22 cellular contexts compared by ENCODE assay signal in the genomic region with DNA sequence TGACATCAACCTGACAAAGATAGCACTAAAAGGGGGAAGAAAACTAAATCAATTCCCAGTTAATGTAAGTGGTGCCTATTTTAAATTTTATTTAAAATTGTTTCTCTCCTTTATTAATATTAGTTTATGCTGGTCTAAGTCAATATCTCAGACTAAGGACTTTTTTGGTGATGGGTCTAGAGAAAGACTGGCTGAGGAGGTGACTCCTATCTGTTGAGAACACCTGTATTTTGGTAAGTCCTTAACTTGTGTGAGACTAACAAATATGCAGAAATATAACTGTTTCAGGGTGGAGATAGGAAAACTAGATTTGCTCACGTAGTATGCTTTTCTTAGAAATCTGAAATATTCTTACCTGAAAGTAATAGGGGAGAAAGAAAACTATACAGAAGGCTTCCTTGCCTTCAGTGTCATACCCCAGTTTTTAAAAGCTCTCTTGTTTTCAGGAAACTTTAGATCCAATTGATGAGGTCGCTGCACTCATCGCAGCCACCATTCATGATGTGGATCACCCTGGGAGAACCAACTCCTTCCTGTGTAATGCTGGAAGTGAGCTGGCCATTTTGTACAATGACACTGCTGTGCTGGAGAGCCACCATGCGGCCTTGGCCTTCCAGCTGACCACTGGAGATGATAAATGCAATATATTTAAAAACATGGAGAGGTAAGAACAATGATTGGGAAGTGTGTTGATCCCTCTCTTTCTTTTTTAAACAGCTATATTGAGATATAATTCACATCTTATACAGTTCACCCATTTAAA.
A peak's percentile ranks its signal among the peaks of the same experiment; 100 is the strongest.
DNase-seq lines count a peak whose midpoint lies in the region; ATAC-seq and TF ChIP-seq lines count a peak whose summit lies in the region.
"Had no signal": no experiment of that assay in that cellular context is flagged by ENCODE, and none has a peak within 500 bp of the region (broad histone marks: within the 10 kb centered on the region; RNA-seq: fewer than 3 reads in every experiment).

No MANE protein-coding gene starts in this region.

- CTCF ChIA-PET in CD8-positive, alpha-beta memory T cell (lab: Charles Lee): no interaction called here
- CTCF ChIA-PET in activated CD4-positive, alpha-beta T cell treated with anti-CD3 and anti-CD28 coated beads for 36 hours (lab: Charles Lee): no interaction called here

- TF ChIP-seq CTCF in dorsolateral prefrontal cortex (IDR thresholded peaks at IDR 0.05 in 54 of 56, conservative IDR thresholded peaks at IDR 0.05 in 2 of 56; ENCODE audit: low read depth in 1 of 56, partially characterized antibody in 56 of 56): peak in 54 of 56 donors; percentile 21 to 81 (median 52)

- no peaks in the 10 kb centered on the region for H3K9me3 Mint-ChIP-seq in CD8-positive, alpha-beta memory T cell
- no peaks in the 10 kb centered on the region for H3K9me3 Mint-ChIP-seq in activated T-helper 17 cell treated with anti-CD3 and anti-CD28 coated beads, Interleukin-2, amount 50 U/mL, for 72 hours
- H3K9me3 Mint-ChIP-seq in activated CD4-positive, alpha-beta T cell treated with anti-CD3 and anti-CD28 coated beads for 36 hours (ENCODE audit: low read depth): no peaks in the 10 kb centered on the region

- intact Hi-C loops in dorsolateral prefrontal cortex (cut with DNase I) (loop anchor here in 1 of 2 donors (2.0 kb wide), 2 partner anchors 140 to 166 kb away; a partner anchor contains a TSS), posterior vena cava (cut with DNase I) (no loop called here)
- intact Hi-C loops in activated CD4-positive, alpha-beta T cell treated with anti-CD3 and anti-CD28 coated beads for 36 hours (cut with DNase I, micrococcal nuclease): no loop called here

- no peak overlapping the region for H3K4me3 ChIP-seq in CD8-positive, alpha-beta memory T cell (ENCODE audit: low read length)
- no peak overlapping the region for H3K4me3 ChIP-seq in dorsolateral prefrontal cortex
- H3K4me3 ChIP-seq: SJCRH30 had no signal

- no peak overlapping the region for H3K27ac Mint-ChIP-seq in CD8-positive, alpha-beta memory T cell
- no peak overlapping the region for H3K27ac Mint-ChIP-seq in activated T-helper 17 cell treated with anti-CD3 and anti-CD28 coated beads, Interleukin-2, amount 50 U/mL, for 72 hours
- no peak overlapping the region for H3K27ac Mint-ChIP-seq in activated CD4-positive, alpha-beta T cell treated with anti-CD3 and anti-CD28 coated beads for 36 hours
- H3K27ac Mint-ChIP-seq: B cell; CD4-positive, CD25-positive, alpha-beta regulatory T cell had no signal

- no peaks in the 10 kb centered on the region for H3K27me3 Mint-ChIP-seq in CD8-positive, alpha-beta memory T cell
- no peaks in the 10 kb centered on the region for H3K27me3 Mint-ChIP-seq in activated T-helper 17 cell treated with anti-CD3 and anti-CD28 coated beads, Interleukin-2, amount 50 U/mL, for 72 hours
- no peaks in the 10 kb centered on the region for H3K27me3 Mint-ChIP-seq in activated CD4-positive, alpha-beta T cell treated with anti-CD3 and anti-CD28 coated beads for 36 hours
- H3K27me3 Mint-ChIP-seq: B cell; CD4-positive, CD25-positive, alpha-beta regulatory T cell had no signal

- no peaks in the 10 kb centered on the region for H3K4me1 Mint-ChIP-seq in CD8-positive, alpha-beta memory T cell
- H3K4me1 Mint-ChIP-seq in activated T-helper 17 cell treated with anti-CD3 and anti-CD28 coated beads, Interleukin-2, amount 50 U/mL, for 72 hours: no peaks in the 10 kb centered on the region
- H3K4me1 Mint-ChIP-seq in activated CD4-positive, alpha-beta T cell treated with anti-CD3 and anti-CD28 coated beads for 36 hours: peaks cover 10% of the 10 kb centered on the region
- H3K4me1 Mint-ChIP-seq: B cell had no signal

- peaks cover 31 to 64% (median 37%) of the 10 kb centered on the region in 3 donors for H3K36me3 Mint-ChIP-seq in CD8-positive, alpha-beta memory T cell
- H3K36me3 Mint-ChIP-seq in activated T-helper 17 cell treated with anti-CD3 and anti-CD28 coated beads, Interleukin-2, amount 50 U/mL, for 72 hours (ENCODE audit: low read depth): peaks cover 88% of the 10 kb centered on the region
- H3K36me3 Mint-ChIP-seq in activated CD4-positive, alpha-beta T cell treated with anti-CD3 and anti-CD28 coated beads for 36 hours (ENCODE audit: low read depth): peaks cover 44% of the 10 kb centered on the region

- H3K27ac ChIP-seq in CD8-positive, alpha-beta memory T cell (ENCODE audit: low read depth, low read length): peak overlapping the region; percentile 12
- H3K27ac ChIP-seq in dorsolateral prefrontal cortex: peak overlapping the region in 55 of 59 donors; percentile 6 to 100 (median 79)
- H3K27ac ChIP-seq: SJCRH30 had no signal

- no peak for ATAC-seq in HG03196 (IDR thresholded peaks at IDR 0.05; ENCODE audit: unreplicated experiment)
- ATAC-seq in activated T-helper 17 cell treated with anti-CD3 and anti-CD28 coated beads, Interleukin-2, amount 50 U/mL, for 72 hours (replicated peaks): no peak
- ATAC-seq in activated CD4-positive, alpha-beta T cell treated with anti-CD3 and anti-CD28 coated beads for 36 hours: no peak
- ATAC-seq in HG02884 (IDR thresholded peaks at IDR 0.05; ENCODE audit: unreplicated experiment): no peak

- H3K9me3 ChIP-seq in CD8-positive, alpha-beta memory T cell (ENCODE audit: low read length): no peaks in the 10 kb centered on the region
- H3K9me3 ChIP-seq: SJCRH30 had no signal

- POLR2A ChIA-PET in CD8-positive, alpha-beta memory T cell (lab: Charles Lee): no interaction called here
- POLR2A ChIA-PET in activated CD4-positive, alpha-beta T cell treated with anti-CD3 and anti-CD28 coated beads for 36 hours (lab: Charles Lee): no interaction called here

- no peaks in the 10 kb centered on the region for H3K4me1 ChIP-seq in CD8-positive, alpha-beta memory T cell (ENCODE audit: insufficient read depth, low read length)
- H3K4me1 ChIP-seq: SJCRH30 had no signal

- no peak for DNase-seq in CD8-positive, alpha-beta memory T cell
- DNase-seq in dorsolateral prefrontal cortex (peak in 8 of 10 donors; percentile 31 to 76 (median 61)), inferior parietal cortex (ENCODE audit: extremely low spot score) (peak; percentile 54), posterior vena cava (ENCODE audit: low spot score) (peak; percentile 51)
- no peak for DNase-seq in activated CD4-positive, alpha-beta T cell treated with anti-CD3 and anti-CD28 coated beads for 36 hours
- DNase-seq: CD4-positive, CD25-positive, alpha-beta regulatory T cell; COR-L47; DMS79; GOT3; HCEC 1CT; KG1; NCI-H1105; NCI-H146; NCI-H2029; NCI-H226; NCI-H510A treated with DMSO at 0.1 percent for 48 hours; OCI-M1; SJCRH30 had no signal

- no peaks in the 10 kb centered on the region for H3K27me3 ChIP-seq in CD8-positive, alpha-beta memory T cell (ENCODE audit: insufficient read depth, low read length, poor library complexity, severe bottlenecking)
- no peaks in the 10 kb centered on the region for H3K27me3 ChIP-seq in dorsolateral prefrontal cortex
- H3K27me3 ChIP-seq: SJCRH30 had no signal

- peaks cover 15% of the 10 kb centered on the region for H3K36me3 ChIP-seq in CD8-positive, alpha-beta memory T cell (ENCODE audit: insufficient read depth, low read length)

- no peak overlapping the region for H3K4me3 Mint-ChIP-seq in CD8-positive, alpha-beta memory T cell
- H3K4me3 Mint-ChIP-seq in activated T-helper 17 cell treated with anti-CD3 and anti-CD28 coated beads, Interleukin-2, amount 50 U/mL, for 72 hours: no peak overlapping the region
- no peak overlapping the region for H3K4me3 Mint-ChIP-seq in activated CD4-positive, alpha-beta T cell treated with anti-CD3 and anti-CD28 coated beads for 36 hours
- H3K4me3 Mint-ChIP-seq: B cell; CD4-positive, CD25-positive, alpha-beta regulatory T cell had no signal

Comparison
In these comparisons a context has a peak if more than half of its experiments do, and no peak if none do; other contexts are left out.
1. DNase-seq: peak in dorsolateral prefrontal cortex (8 of 10), inferior parietal cortex (single experiment) and posterior vena cava (single experiment); none in CD8-positive, alpha-beta memory T cell (0 of 5) and activated CD4-positive, alpha-beta T cell treated with anti-CD3 and anti-CD28 coated beads for 36 hours (single experiment).